In genomic region chr1:78045850-78046778, GRCh38 we compare ENCODE assay signal across 8 cellular contexts. TPM values are rescaled to one million over a fixed set of nuclear protein-coding genes. Genes with fewer than 3 reads are reported as not detected.
DNase-seq lines count a peak whose midpoint lies in the region; ATAC-seq and TF ChIP-seq lines count a peak whose summit lies in the region.

Gene GIPC2, plus strand, starts transcription at chr1:78045966. Its CDS starts 129 bp downstream, at chr1:78046095.

- H3K27ac Mint-ChIP-seq in CD14-positive monocyte (no peak within 1 kb of the TSS), glutamatergic neuron (ENCODE audit: unreplicated experiment) (no peak within 1 kb of the TSS), osteocyte (ENCODE audit: unreplicated experiment) (peak within 1 kb of the TSS; percentile 27)
- H3K27ac Mint-ChIP-seq in activated T-cell treated with anti-CD3 and anti-CD28 coated beads, Interleukin-2, amount 50 U/mL, for 24 hours = peak within 1 kb of the TSS; percentile 52

- H3K4me1 Mint-ChIP-seq in CD14-positive monocyte (peaks cover 20% of the 10 kb centered on the region), glutamatergic neuron (ENCODE audit: low read depth, unreplicated experiment) (peaks cover 7% of the 10 kb centered on the region), osteocyte (ENCODE audit: unreplicated experiment) (peaks cover 9% of the 10 kb centered on the region)
- peaks cover 42% of the 10 kb centered on the region for H3K4me1 Mint-ChIP-seq in activated T-cell treated with anti-CD3 and anti-CD28 coated beads, Interleukin-2, amount 50 U/mL, for 24 hours (ENCODE audit: low read depth)

- peak within 1 kb of the TSS; percentile 82 to 96 for H3K4me3 Mint-ChIP-seq in CD14-positive monocyte
- H3K4me3 Mint-ChIP-seq in activated T-cell treated with anti-CD3 and anti-CD28 coated beads, Interleukin-2, amount 50 U/mL, for 24 hours = peak within 1 kb of the TSS; percentile 75
- H3K4me3 Mint-ChIP-seq in glutamatergic neuron (ENCODE audit: unreplicated experiment) = peak within 1 kb of the TSS; percentile 88
- H3K4me3 Mint-ChIP-seq in osteocyte (ENCODE audit: unreplicated experiment) = peak within 1 kb of the TSS; percentile 79

- no peak for DNase-seq in CD14-positive monocyte (ENCODE audit: low spot score)
- DNase-seq in activated T-cell treated with anti-CD3 and anti-CD28 coated beads, Interleukin-2, amount 50 U/mL, for 24 hours = peak; percentile 57
- peak; percentile 46 for DNase-seq in glutamatergic neuron
- no peak for DNase-seq in osteocyte (ENCODE audit: extremely low spot score, unreplicated experiment)
- DNase-seq in inferior parietal cortex (ENCODE audit: extremely low spot score) = no peak
- no peak for DNase-seq in kidney glomerular epithelial cell (lab: John Stamatoyannopoulos, UW)

- ATAC-seq in HG02884 (IDR thresholded peaks at IDR 0.05; ENCODE audit: unreplicated experiment) (peak; percentile 46), GM18873 (IDR thresholded peaks at IDR 0.05; ENCODE audit: low FRiP score, unreplicated experiment) (no peak)

- H3K36me3 Mint-ChIP-seq in CD14-positive monocyte (peaks cover 3% of the 10 kb centered on the region in 2 donors), glutamatergic neuron (ENCODE audit: unreplicated experiment) (peaks cover 10% of the 10 kb centered on the region), osteocyte (ENCODE audit: unreplicated experiment) (no peaks in the 10 kb centered on the region)
- no peaks in the 10 kb centered on the region for H3K36me3 Mint-ChIP-seq in activated T-cell treated with anti-CD3 and anti-CD28 coated beads, Interleukin-2, amount 50 U/mL, for 24 hours (ENCODE audit: low read depth)

- intact Hi-C loops in CD14-positive monocyte (cut with micrococcal nuclease) = no loop called here

- H3K9me3 Mint-ChIP-seq in CD14-positive monocyte (peaks cover 0 to 13% (median 3%) of the 10 kb centered on the region in 7 donors), glutamatergic neuron (ENCODE audit: unreplicated experiment) (no peaks in the 10 kb centered on the region), osteocyte (ENCODE audit: unreplicated experiment) (no peaks in the 10 kb centered on the region)
- H3K9me3 Mint-ChIP-seq in activated T-cell treated with anti-CD3 and anti-CD28 coated beads, Interleukin-2, amount 50 U/mL, for 24 hours = no peaks in the 10 kb centered on the region

- TF ChIP-seq CTCF in CD14-positive monocyte (IDR thresholded peaks at IDR 0.05) (no peak), glutamatergic neuron (IDR thresholded peaks at IDR 0.05; ENCODE audit: partially characterized antibody, unreplicated experiment) (no peak), osteocyte (IDR thresholded peaks at IDR 0.05) (no peak)

- H3K27me3 Mint-ChIP-seq in CD14-positive monocyte (ENCODE audit: low read depth in 3 of 3) = peaks cover 37 to 56% (median 47%) of the 10 kb centered on the region in 3 donors
- H3K27me3 Mint-ChIP-seq in activated T-cell treated with anti-CD3 and anti-CD28 coated beads, Interleukin-2, amount 50 U/mL, for 24 hours = peaks cover 70% of the 10 kb centered on the region
- H3K27me3 Mint-ChIP-seq in glutamatergic neuron (ENCODE audit: unreplicated experiment) = peaks cover 13% of the 10 kb centered on the region
- H3K27me3 Mint-ChIP-seq in osteocyte (ENCODE audit: unreplicated experiment) = peaks cover 7% of the 10 kb centered on the region

RNA-seq across cellular contexts. Expression of gene GIPC2, which starts in this region (rescaled TPM):
- not detected for polyA plus RNA-seq in CD14-positive monocyte
- not detected for total RNA-seq in glutamatergic neuron (ENCODE audit: unreplicated experiment)
- 0.08 TPM in 2 replicates for total RNA-seq in osteocyte

Comparison
In these comparisons a context has a peak if more than half of its experiments do, and no peak if none do; other contexts are left out.
1. Peak in DNase-seq in glutamatergic neuron; RNA of the gene not detected or under 1 TPM.
2. H3K27ac Mint-ChIP-seq: peak in activated T-cell treated with anti-CD3 and anti-CD28 coated beads, Interleukin-2, amount 50 U/mL, for 24 hours (single experiment) and osteocyte (single experiment); none in CD14-positive monocyte (0 of 7) and glutamatergic neuron (single experiment).
3. Peak in every context shown above with its lines, with median percentiles within 50 percentile points of each other: H3K4me3 Mint-ChIP-seq.